In the genomic region with DNA sequence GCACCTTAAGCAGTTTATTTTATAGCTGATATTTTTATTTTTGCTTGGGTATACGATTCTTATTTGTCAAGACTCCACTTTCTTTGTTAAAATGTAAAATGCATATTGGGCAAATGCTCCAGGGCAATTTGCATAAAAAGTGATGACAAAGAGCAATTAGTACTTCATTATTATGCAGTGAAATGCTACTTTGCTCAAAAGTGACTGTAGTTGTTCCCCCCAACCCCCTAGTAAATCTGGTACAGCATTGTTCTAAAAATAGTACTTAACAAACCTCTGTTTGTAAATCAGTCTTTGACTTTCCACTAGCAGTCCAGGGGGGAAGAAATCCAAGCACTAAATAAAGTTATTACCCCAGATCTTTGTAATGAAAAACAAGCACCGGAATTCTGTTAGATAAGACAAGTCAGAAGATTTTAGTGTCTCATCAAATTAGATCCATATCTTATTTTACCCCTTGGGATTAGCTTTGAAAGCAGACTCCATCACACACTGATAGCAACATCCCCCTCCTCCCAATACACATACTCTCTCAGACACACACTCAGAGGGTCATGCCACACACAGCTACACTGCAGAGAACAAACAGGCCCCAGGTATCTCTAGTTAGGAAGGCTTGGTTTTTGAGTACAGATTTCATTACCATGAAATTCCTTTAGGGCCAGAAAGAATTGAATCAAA, we compare ENCODE assay signal across 18 cellular contexts.
"Had no signal": no experiment of that assay in that cellular context is flagged by ENCODE, and none has a peak within 500 bp of the region (broad histone marks: within the 10 kb centered on the region; RNA-seq: fewer than 3 reads in every experiment).

No MANE protein-coding gene starts in this region.

- H3K4me3 Mint-ChIP-seq: activated naive CD4-positive, alpha-beta T cell treated with anti-CD3 and anti-CD28 coated beads for 36 hours; activated T-helper 17 cell treated with anti-CD3 and anti-CD28 coated beads, Interleukin-2, amount 50 U/mL, for 72 hours; naive B cell; stimulated activated naive B cell treated with anti-CD40 and anti-IgM and Interleukin-4, amounts not matched to agents 10 μg/mL and 1 μg/mL and 100 μg/mL, for 72 hours; T-cell had no signal

- H3K4me1 ChIP-seq: colonic mucosa, esophagus muscularis mucosa, transverse colon, vagina had no signal

- ATAC-seq: activated T-helper 17 cell treated with anti-CD3 and anti-CD28 coated beads, Interleukin-2, amount 50 U/mL, for 72 hours; stimulated activated naive B cell treated with anti-CD40 and anti-IgM and Interleukin-4, amounts not matched to agents 10 μg/mL and 1 μg/mL and 100 μg/mL, for 72 hours; T-cell had no signal

- H3K4me1 Mint-ChIP-seq: activated T-helper 17 cell treated with anti-CD3 and anti-CD28 coated beads, Interleukin-2, amount 50 U/mL, for 72 hours; T-cell had no signal

- H3K9me3 ChIP-seq: colonic mucosa, esophagus muscularis mucosa, neutrophil, transverse colon, vagina had no signal

- H3K36me3 ChIP-seq: colonic mucosa, esophagus muscularis mucosa, neutrophil, transverse colon, vagina had no signal

- H3K27me3 ChIP-seq: colonic mucosa, esophagus muscularis mucosa, neutrophil, transverse colon, vagina had no signal

- DNase-seq: activated CD4-positive, alpha-beta T cell treated with anti-CD3 and anti-CD28 coated beads, Interleukin-2, amount 50 U/mL, for 4 hours; activated CD4-positive, CD25-positive, alpha-beta regulatory T cell treated with anti-CD3 and anti-CD28 coated beads, Interleukin-2, amount 50 U/mL, for 72 hours; activated naive CD4-positive, alpha-beta T cell treated with anti-CD3 and anti-CD28 coated beads for 36 hours; caudate nucleus; colonic mucosa; islet precursor cell; naive B cell; retina; stimulated activated CD4-positive, alpha-beta T cell treated with anti-CD3 and anti-CD28 coated beads, Interleukin-2, amount 100 ng/mL, for 48 hours; stimulated activated naive B cell treated with anti-CD40 and anti-IgM and Interleukin-4, amounts not matched to agents 10 μg/mL and 1 μg/mL and 100 μg/mL, for 72 hours; T-cell; T-helper 9 cell; transverse colon had no signal

- H3K9me3 Mint-ChIP-seq: activated T-helper 17 cell treated with anti-CD3 and anti-CD28 coated beads, Interleukin-2, amount 50 U/mL, for 72 hours had no signal

- H3K4me3 ChIP-seq: colonic mucosa, esophagus muscularis mucosa, lung, transverse colon, vagina had no signal

- H3K27ac ChIP-seq: colonic mucosa, esophagus muscularis mucosa, neutrophil, transverse colon, vagina had no signal

- H3K27me3 Mint-ChIP-seq: activated T-helper 17 cell treated with anti-CD3 and anti-CD28 coated beads, Interleukin-2, amount 50 U/mL, for 72 hours; naive B cell; stimulated activated naive B cell treated with anti-CD40 and anti-IgM and Interleukin-4, amounts not matched to agents 10 μg/mL and 1 μg/mL and 100 μg/mL, for 72 hours; T-cell had no signal

- H3K36me3 Mint-ChIP-seq: T-cell had no signal

- H3K27ac Mint-ChIP-seq: activated naive CD4-positive, alpha-beta T cell treated with anti-CD3 and anti-CD28 coated beads for 36 hours; activated T-helper 17 cell treated with anti-CD3 and anti-CD28 coated beads, Interleukin-2, amount 50 U/mL, for 72 hours; stimulated activated naive B cell treated with anti-CD40 and anti-IgM and Interleukin-4, amounts not matched to agents 10 μg/mL and 1 μg/mL and 100 μg/mL, for 72 hours; T-cell had no signal
